9 cellular contexts compared by ENCODE assay signal in genomic region chr4:90025248-90025647, GRCh38.
DNase-seq lines count a peak whose midpoint lies in the region; ATAC-seq and TF ChIP-seq lines count a peak whose summit lies in the region.
"Had no signal": no experiment of that assay in that cellular context is flagged by ENCODE, and none has a peak within 500 bp of the region (broad histone marks: within the 10 kb centered on the region; RNA-seq: fewer than 3 reads in every experiment).

No MANE protein-coding gene starts in this region.

- 10 to 35% methylated on average over 1 of the region's 1 CpG for WGBS in body of pancreas, 2 donors

- TF ChIP-seq CTCF in body of pancreas (IDR thresholded peaks at IDR 0.05): peak in 5 of 7 experiments; percentile 18 to 26 (median 25)
- no peak for TF ChIP-seq CTCF in colonic mucosa (IDR thresholded peaks at IDR 0.05)
- TF ChIP-seq CTCF in mucosa of descending colon (IDR thresholded peaks at IDR 0.05): no peak

- TF ChIP-seq EP300 in Ishikawa (IDR thresholded peaks at IDR 0.05; ENCODE audit: borderline replicate concordance): no peak

- H3K4me1 ChIP-seq in body of pancreas: no peaks in the 10 kb centered on the region
- no peaks in the 10 kb centered on the region for H3K4me1 ChIP-seq in colonic mucosa
- no peaks in the 10 kb centered on the region for H3K4me1 ChIP-seq in mucosa of descending colon (ENCODE audit: low read depth)

- ATAC-seq in body of pancreas: no peak
- ATAC-seq in GM19452 (IDR thresholded peaks at IDR 0.05; ENCODE audit: unreplicated experiment): no peak
- ATAC-seq in mucosa of descending colon: no peak

- no peaks in the 10 kb centered on the region for H3K36me3 ChIP-seq in body of pancreas (replicated peaks in 1 of 2; ENCODE audit: insufficient read depth in 1 of 2, low read depth in 2 of 2)
- no peaks in the 10 kb centered on the region for H3K36me3 ChIP-seq in colonic mucosa
- H3K36me3 ChIP-seq in mucosa of descending colon (ENCODE audit: low read depth): no peaks in the 10 kb centered on the region

- H3K9ac ChIP-seq in colonic mucosa (ENCODE audit: low read depth in 2 of 2, low read length in 2 of 2): no peak overlapping the region

- intact Hi-C loops in body of pancreas (cut with DNase I): no loop called here
- intact Hi-C loops in colonic mucosa (cut with DNase I): no loop called here
- intact Hi-C loops in mucosa of descending colon (cut with DNase I, micrococcal nuclease): no loop called here

- H3K9me3 ChIP-seq in body of pancreas: no peaks in the 10 kb centered on the region
- H3K9me3 ChIP-seq in colonic mucosa: no peaks in the 10 kb centered on the region
- no peaks in the 10 kb centered on the region for H3K9me3 ChIP-seq in mucosa of descending colon

- no peak overlapping the region for H3K4me3 ChIP-seq in body of pancreas
- no peak overlapping the region for H3K4me3 ChIP-seq in colonic mucosa
- H3K4me3 ChIP-seq in mucosa of descending colon: no peak overlapping the region
- H3K4me3 ChIP-seq: lung had no signal

- DNase-seq in GDM1 (lab: John Stamatoyannopoulos, UW): peak; percentile 5
- DNase-seq in body of pancreas: no peak
- DNase-seq in midbrain (lab: John Stamatoyannopoulos, UW): peak; percentile 6
- DNase-seq in GOT3 (lab: John Stamatoyannopoulos, UW): no peak
- DNase-seq in colonic mucosa: no peak
- no peak for DNase-seq in mucosa of descending colon

- H3K27me3 ChIP-seq in body of pancreas (no peaks in the 10 kb centered on the region), colonic mucosa (no peaks in the 10 kb centered on the region)

- no peak for TF ChIP-seq POLR2A in body of pancreas (IDR thresholded peaks at IDR 0.05)

- H3K27ac ChIP-seq in body of pancreas (no peak overlapping the region), colonic mucosa (no peak overlapping the region)

- TF ChIP-seq RAD21 in Ishikawa (IDR thresholded peaks at IDR 0.05; ENCODE audit: low read depth): peak; percentile 48

TF ChIP-seq in Ishikawa, 13 proteins besides CTCF, POLR2A, EP300 and RAD21:
- no peak for TF ChIP-seq USF1 (IDR thresholded peaks at IDR 0.05)
- no peak for TF ChIP-seq YY1 (IDR thresholded peaks at IDR 0.05; ENCODE audit: low read depth)
- no peak for TF ChIP-seq TAF1 (IDR thresholded peaks at IDR 0.05; ENCODE audit: low read depth)
- no peak for TF ChIP-seq REST (IDR thresholded peaks at IDR 0.05; ENCODE audit: low read depth)
- no peak for TF ChIP-seq CEBPB (IDR thresholded peaks at IDR 0.05)
- TF ChIP-seq TCF12 (IDR thresholded peaks at IDR 0.05; ENCODE audit: low read depth): no peak
- TF ChIP-seq CREB1 (IDR thresholded peaks at IDR 0.05; ENCODE audit: low read depth): no peak
- TF ChIP-seq TEAD4 (IDR thresholded peaks at IDR 0.05): no peak
- TF ChIP-seq NFIC (IDR thresholded peaks at IDR 0.05): no peak
- TF ChIP-seq EGR1 (IDR thresholded peaks at IDR 0.05): no peak

Comparison
In these comparisons a context has a peak if more than half of its experiments do, and no peak if none do; other contexts are left out.
1. DNase-seq: peak in GDM1 (single experiment) and midbrain (single experiment); none in body of pancreas (0 of 4), GOT3 (single experiment), colonic mucosa (single experiment) and mucosa of descending colon (0 of 3).
2. CTCF ChIP-seq: peak in body of pancreas (5 of 7); none in colonic mucosa (single experiment) and mucosa of descending colon (single experiment).